In genomic region chr14:68402525-68403101, GRCh38 we compare ENCODE assay signal across 15 cellular contexts.
DNase-seq lines count a peak whose midpoint lies in the region; ATAC-seq, FAIRE-seq and TF ChIP-seq lines count a peak whose summit lies in the region.
"Had no signal": no experiment of that assay in that cellular context is flagged by ENCODE, and none has a peak within 500 bp of the region (broad histone marks: within the 10 kb centered on the region; RNA-seq: fewer than 3 reads in every experiment).

No MANE protein-coding gene starts in this region.

- peaks cover 68% of the 10 kb centered on the region for H3K4me1 Mint-ChIP-seq in activated naive CD8-positive, alpha-beta T cell treated with anti-CD3 and anti-CD28 coated beads, Interleukin-2, amount 50 U/mL, for 24 hours
- H3K4me1 Mint-ChIP-seq in activated naive CD8-positive, alpha-beta T cell treated with anti-CD3 and anti-CD28 coated beads for 36 hours = peaks cover 38% of the 10 kb centered on the region
- peaks cover 53 to 56% of the 10 kb centered on the region in 2 donors for H3K4me1 Mint-ChIP-seq in natural killer cell treated with Interleukin-12 subunit alpha and Interleukin-12 subunit beta and Interleukin-15 and Interleukin-18, amount 100 ng/mL, for 72 hours (ENCODE audit: low read depth in 2 of 2)

- H3K27ac ChIP-seq in SU-DHL-6 (ENCODE audit: low read depth, low read length) = peak overlapping the region; percentile 79
- H3K27ac ChIP-seq: foreskin keratinocyte had no signal

- H3K9me3 Mint-ChIP-seq in activated naive CD8-positive, alpha-beta T cell treated with anti-CD3 and anti-CD28 coated beads, Interleukin-2, amount 50 U/mL, for 24 hours = no peaks in the 10 kb centered on the region
- no peaks in the 10 kb centered on the region for H3K9me3 Mint-ChIP-seq in activated naive CD8-positive, alpha-beta T cell treated with anti-CD3 and anti-CD28 coated beads for 36 hours
- H3K9me3 Mint-ChIP-seq in natural killer cell treated with Interleukin-12 subunit alpha and Interleukin-12 subunit beta and Interleukin-15 and Interleukin-18, amount 100 ng/mL, for 72 hours = peaks cover 3% of the 10 kb centered on the region
- H3K9me3 Mint-ChIP-seq: central memory CD8-positive, alpha-beta T cell; endodermal cell had no signal

- no peak overlapping the region for H3K4me3 ChIP-seq in SU-DHL-6 (ENCODE audit: insufficient read depth, low read length, poor library complexity, severe bottlenecking)

- H2AFZ ChIP-seq in SU-DHL-6 (ENCODE audit: low read depth, low read length, severe bottlenecking) = no peak overlapping the region

- DNase-seq in activated naive CD8-positive, alpha-beta T cell treated with anti-CD3 and anti-CD28 coated beads, Interleukin-2, amount 50 U/mL, for 24 hours = no peak
- no peak for DNase-seq in activated naive CD8-positive, alpha-beta T cell treated with anti-CD3 and anti-CD28 coated beads for 36 hours
- no peak for DNase-seq in natural killer cell treated with Interleukin-12 subunit alpha and Interleukin-12 subunit beta and Interleukin-15 and Interleukin-18, amount 100 ng/mL, for 72 hours (ENCODE audit: low spot score)
- DNase-seq in urothelium cell line (ENCODE audit: low spot score) (no peak), HuH-7.5 (ENCODE audit: low spot score) (no peak)
- DNase-seq: activated naive CD4-positive, alpha-beta T cell treated with anti-CD3 and anti-CD28 coated beads, Interleukin-2, amount 50 U/mL, for 16 hours; endodermal cell; foreskin keratinocyte; NCI-H1048; stimulated activated CD4-positive, alpha-beta T cell treated with anti-CD3 and anti-CD28 coated beads, Interleukin-12 subunit alpha, Interleukin-12 subunit beta, amount 100 ng/mL, for 4 hours had no signal

- peak; percentile 23 for FAIRE-seq in urothelium cell line (lab: Jason Lieb, UNC)
- FAIRE-seq: A204.1 had no signal

- H3K4me3 Mint-ChIP-seq in activated naive CD8-positive, alpha-beta T cell treated with anti-CD3 and anti-CD28 coated beads, Interleukin-2, amount 50 U/mL, for 24 hours = no peak overlapping the region
- H3K4me3 Mint-ChIP-seq in activated naive CD8-positive, alpha-beta T cell treated with anti-CD3 and anti-CD28 coated beads for 36 hours = no peak overlapping the region
- peak overlapping the region; percentile 67 for H3K4me3 Mint-ChIP-seq in natural killer cell treated with Interleukin-12 subunit alpha and Interleukin-12 subunit beta and Interleukin-15 and Interleukin-18, amount 100 ng/mL, for 72 hours
- H3K4me3 Mint-ChIP-seq: central memory CD8-positive, alpha-beta T cell; endodermal cell had no signal

- peak overlapping the region; percentile 48 for H3K4me2 ChIP-seq in SU-DHL-6 (ENCODE audit: low read depth, low read length, poor library complexity, severe bottlenecking)

- no peak for ATAC-seq in activated naive CD8-positive, alpha-beta T cell treated with anti-CD3 and anti-CD28 coated beads, Interleukin-2, amount 50 U/mL, for 24 hours
- ATAC-seq in natural killer cell treated with Interleukin-12 subunit alpha and Interleukin-12 subunit beta and Interleukin-15 and Interleukin-18, amount 100 ng/mL, for 72 hours = no peak
- ATAC-seq in HG03469 (IDR thresholded peaks at IDR 0.05; ENCODE audit: unreplicated experiment) (no peak), HG03457 (IDR thresholded peaks at IDR 0.05; ENCODE audit: unreplicated experiment) (no peak)
- ATAC-seq: foreskin keratinocyte had no signal

- no peaks in the 10 kb centered on the region for H3K27me3 Mint-ChIP-seq in activated naive CD8-positive, alpha-beta T cell treated with anti-CD3 and anti-CD28 coated beads, Interleukin-2, amount 50 U/mL, for 24 hours
- H3K27me3 Mint-ChIP-seq in activated naive CD8-positive, alpha-beta T cell treated with anti-CD3 and anti-CD28 coated beads for 36 hours = no peaks in the 10 kb centered on the region
- no peaks in the 10 kb centered on the region for H3K27me3 Mint-ChIP-seq in natural killer cell treated with Interleukin-12 subunit alpha and Interleukin-12 subunit beta and Interleukin-15 and Interleukin-18, amount 100 ng/mL, for 72 hours
- H3K27me3 Mint-ChIP-seq: central memory CD8-positive, alpha-beta T cell had no signal

- H3K9me3 ChIP-seq in SU-DHL-6 (ENCODE audit: insufficient read depth, low read length) = no peaks in the 10 kb centered on the region

- H3K9me2 ChIP-seq in SU-DHL-6 (replicated peaks; ENCODE audit: insufficient read depth, low read length) = no peaks in the 10 kb centered on the region

- no peaks in the 10 kb centered on the region for H3K36me3 ChIP-seq in SU-DHL-6 (ENCODE audit: low read length)

- peaks cover 30% of the 10 kb centered on the region for H3F3A ChIP-seq in SU-DHL-6 (ENCODE audit: insufficient read depth)

- H3K27ac Mint-ChIP-seq in activated naive CD8-positive, alpha-beta T cell treated with anti-CD3 and anti-CD28 coated beads, Interleukin-2, amount 50 U/mL, for 24 hours = peak overlapping the region; percentile 81
- no peak overlapping the region for H3K27ac Mint-ChIP-seq in activated naive CD8-positive, alpha-beta T cell treated with anti-CD3 and anti-CD28 coated beads for 36 hours
- H3K27ac Mint-ChIP-seq in natural killer cell treated with Interleukin-12 subunit alpha and Interleukin-12 subunit beta and Interleukin-15 and Interleukin-18, amount 100 ng/mL, for 72 hours = peak overlapping the region; percentile 80 to 91
- H3K27ac Mint-ChIP-seq: endodermal cell had no signal

- no peaks in the 10 kb centered on the region for H3K36me3 Mint-ChIP-seq in activated naive CD8-positive, alpha-beta T cell treated with anti-CD3 and anti-CD28 coated beads, Interleukin-2, amount 50 U/mL, for 24 hours (ENCODE audit: low read depth)
- H3K36me3 Mint-ChIP-seq in activated naive CD8-positive, alpha-beta T cell treated with anti-CD3 and anti-CD28 coated beads for 36 hours = peaks cover 4% of the 10 kb centered on the region
- H3K36me3 Mint-ChIP-seq in natural killer cell treated with Interleukin-12 subunit alpha and Interleukin-12 subunit beta and Interleukin-15 and Interleukin-18, amount 100 ng/mL, for 72 hours = no peaks in the 10 kb centered on the region

- no peaks in the 10 kb centered on the region for H3K27me3 ChIP-seq in SU-DHL-6 (ENCODE audit: low read length)
- H3K27me3 ChIP-seq: foreskin keratinocyte had no signal

- TF ChIP-seq CTCF in SU-DHL-6 (IDR thresholded peaks at IDR 0.05; ENCODE audit: insufficient read depth, low read length, poor library complexity, severe bottlenecking) = no peak

- no peaks in the 10 kb centered on the region for H4K20me1 ChIP-seq in SU-DHL-6 (ENCODE audit: low read depth, low read length)

- H3K9ac ChIP-seq in SU-DHL-6 (ENCODE audit: low read length) = peak overlapping the region; percentile 43

- no peaks in the 10 kb centered on the region for H3K79me2 ChIP-seq in SU-DHL-6 (ENCODE audit: insufficient read depth, low read length)
